8 cellular contexts compared by ENCODE assay signal in the genomic region with DNA sequence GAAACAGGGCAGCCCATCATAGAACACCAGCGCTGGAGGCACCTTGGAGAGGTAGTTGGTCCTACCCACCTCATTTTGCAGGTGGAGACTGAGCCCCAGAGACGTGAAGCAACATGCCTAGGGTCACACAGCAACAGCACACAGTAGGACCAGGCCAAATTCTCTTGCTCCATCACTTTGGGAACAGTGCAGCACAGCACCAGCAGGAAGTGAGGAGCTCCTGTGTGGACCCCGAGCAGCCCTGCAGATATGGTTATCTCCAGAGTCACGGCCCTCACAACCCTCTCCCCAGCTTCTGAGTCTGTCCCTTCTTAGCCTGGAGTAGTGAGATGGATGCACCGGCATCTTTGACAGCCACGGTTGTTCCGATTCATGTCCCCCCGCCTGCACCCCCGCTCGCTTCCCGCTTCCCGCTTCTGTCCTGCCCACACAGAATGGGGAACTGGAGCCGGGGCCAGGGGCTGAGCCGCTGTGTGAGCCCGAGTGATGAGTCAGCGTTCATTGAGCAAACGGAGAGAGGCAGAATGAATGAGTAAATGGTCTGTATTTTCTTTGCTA.
DNase-seq lines count a peak whose midpoint lies in the region; ATAC-seq and TF ChIP-seq lines count a peak whose summit lies in the region.

No MANE protein-coding gene starts in this region.

- H3K4me3 Mint-ChIP-seq in nephron progenitor cell = peak overlapping the region; percentile 48

- TF ChIP-seq CTCF in fibroblast of lung (conservative IDR thresholded peaks at IDR 0.05 in 1 of 2, IDR thresholded peaks at IDR 0.05 in 1 of 2; ENCODE audit: low read depth in 1 of 2, low read length in 2 of 2) (no peak), nephron progenitor cell (IDR thresholded peaks at IDR 0.05) (no peak), uterus (IDR thresholded peaks at IDR 0.05) (no peak), GM13977 (IDR thresholded peaks at IDR 0.05; ENCODE audit: extremely low read depth, insufficient read depth, missing control alignments) (no peak)

- ATAC-seq in HG03571 (IDR thresholded peaks at IDR 0.05; ENCODE audit: unreplicated experiment) (no peak), GM21367 (IDR thresholded peaks at IDR 0.05; ENCODE audit: unreplicated experiment) (no peak)

- H3K36me3 ChIP-seq in fibroblast of lung (ENCODE audit: control insufficient read depth, insufficient read depth, low read length) (no peaks in the 10 kb centered on the region), uterus (no peaks in the 10 kb centered on the region)

- no peaks in the 10 kb centered on the region for H3K36me3 Mint-ChIP-seq in nephron progenitor cell (ENCODE audit: low read depth)

- H3K4me1 ChIP-seq in fibroblast of lung (ENCODE audit: control insufficient read depth, extremely low read depth, insufficient read depth, low read length) (no peaks in the 10 kb centered on the region), uterus (no peaks in the 10 kb centered on the region)

- H3K27ac Mint-ChIP-seq in nephron progenitor cell = no peak overlapping the region

- H3K9ac ChIP-seq in fibroblast of lung (ENCODE audit: insufficient read depth, low read length) = no peak overlapping the region

- H3K4me3 ChIP-seq in fibroblast of lung (replicated peaks in 1 of 4; ENCODE audit: control extremely low read depth in 1 of 4, insufficient read depth in 1 of 4, low read depth in 3 of 4, low read length in 4 of 4) (peak overlapping the region in 1 of 4 experiments; percentile 4), uterus (no peak overlapping the region)

- no peaks in the 10 kb centered on the region for H3K79me2 ChIP-seq in fibroblast of lung (ENCODE audit: control insufficient read depth, insufficient read depth, low read length)

- intact Hi-C loops in uterus (cut with DNase I; ENCODE audit: low total_unique reads) = no loop called here

- in situ Hi-C loops in GM13977 (cut with MboI; ENCODE audit: low pct_unique_long_range_greater_than_20kb, low sequenced_read_pairs, unreplicated experiment) = no loop called here

- no peaks in the 10 kb centered on the region for H3K9me3 ChIP-seq in fibroblast of lung (ENCODE audit: control insufficient read depth, insufficient read depth, low read depth, low read length)
- H3K9me3 ChIP-seq in uterus = no peaks in the 10 kb centered on the region

- no peaks in the 10 kb centered on the region for H3K9me3 Mint-ChIP-seq in nephron progenitor cell

- H3K27ac ChIP-seq in fibroblast of lung (ENCODE audit: insufficient read depth, low read length) = no peak overlapping the region
- no peak overlapping the region for H3K27ac ChIP-seq in uterus

- no peak overlapping the region for H3K4me2 ChIP-seq in fibroblast of lung (ENCODE audit: extremely low read depth, insufficient read depth, low read length)

- TF ChIP-seq POLR2A in uterus (IDR thresholded peaks at IDR 0.05) = no peak

- H4K20me1 ChIP-seq in fibroblast of lung (ENCODE audit: control insufficient read depth, extremely low read depth, insufficient read depth, low read length) = no peaks in the 10 kb centered on the region

- H3K27me3 ChIP-seq in fibroblast of lung (ENCODE audit: control insufficient read depth, insufficient read depth, low read length) (no peaks in the 10 kb centered on the region), uterus (no peaks in the 10 kb centered on the region)

- no peak overlapping the region for H2AFZ ChIP-seq in fibroblast of lung (ENCODE audit: low read length)

- peaks cover 83% of the 10 kb centered on the region for H3K4me1 Mint-ChIP-seq in nephron progenitor cell

- H3K27me3 Mint-ChIP-seq in nephron progenitor cell (ENCODE audit: low read depth, poor library complexity) = peaks cover 20% of the 10 kb centered on the region

- DNase-seq in Daoy (ENCODE audit: low read depth) (peak; percentile 80), MV-4-11 (lab: John Stamatoyannopoulos, UW) (peak; percentile 90), fibroblast of lung (ENCODE audit: low read depth in 2 of 2) (peak; percentile 62), nephron progenitor cell (peak; percentile 58), uterus (no peak), GM13977 (ENCODE audit: low spot score) (no peak)

Comparison
In these comparisons a context has a peak if more than half of its experiments do, and no peak if none do; other contexts are left out.
1. DNase-seq: peak in Daoy (single experiment), MV-4-11 (single experiment), fibroblast of lung (2 of 2) and nephron progenitor cell (single experiment); none in uterus (0 of 2) and GM13977 (single experiment).